8 cellular contexts compared by ENCODE assay signal in genomic region chr3:16399473-16399872, GRCh38.
DNase-seq lines count a peak whose midpoint lies in the region; ATAC-seq and TF ChIP-seq lines count a peak whose summit lies in the region.

No MANE protein-coding gene starts in this region.

- no TSS peak for BruUV-seq in Panc1 (replicated peaks; lab: Mats Ljungman, UMichigan)

- TF ChIP-seq CTCF in right atrium auricular region (IDR thresholded peaks at IDR 0.05) (no peak), Panc1 (IDR thresholded peaks at IDR 0.05) (no peak), fibroblast of pulmonary artery (IDR thresholded peaks at IDR 0.05; ENCODE audit: low read length, missing control alignments) (peak; percentile 54), gastrocnemius medialis (IDR thresholded peaks at IDR 0.05 in 4 of 5, conservative IDR thresholded peaks at IDR 0.05 in 1 of 5) (no peak)

- DNase-seq in Right ventricle myocardium inferior (ENCODE audit: missing footprints) (no peak), right atrium auricular region (ENCODE audit: low spot score) (no peak), Panc1 (ENCODE audit: low read depth, low spot score) (no peak), fibroblast of pulmonary artery (ENCODE audit: low read depth) (peak; percentile 86), gastrocnemius medialis (no peak), SIG-M5 treated with dmso at 0.1 percent for 504 hours (lab: John Stamatoyannopoulos, UW; ENCODE audit: unreplicated experiment) (no peak)

- ATAC-seq in Right ventricle myocardium inferior (peak; percentile 82), Panc1 (peak; percentile 91), gastrocnemius medialis (peak; percentile 45 to 61), GM21367 (IDR thresholded peaks at IDR 0.05; ENCODE audit: unreplicated experiment) (no peak), GM19023 (IDR thresholded peaks at IDR 0.05; ENCODE audit: unreplicated experiment) (no peak)

- H3K9me3 ChIP-seq in right atrium auricular region = no peaks in the 10 kb centered on the region
- no peaks in the 10 kb centered on the region for H3K9me3 ChIP-seq in Panc1 (ENCODE audit: control insufficient read depth, insufficient read depth, low read depth, low read length)
- H3K9me3 ChIP-seq in gastrocnemius medialis = no peaks in the 10 kb centered on the region

- in situ Hi-C loops in Panc1 (cut with HindIII; ENCODE audit: low pct_unique_long_range_greater_than_20kb, low sequenced_read_pairs) = no loop called here
- in situ Hi-C loops in gastrocnemius medialis (cut with MboI; ENCODE audit: low sequenced_read_pairs in 4 of 4) = no loop called here

- H3K4me1 ChIP-seq in right atrium auricular region (peaks cover 0 to 45% of the 10 kb centered on the region in 2 donors), Panc1 (ENCODE audit: control insufficient read depth, insufficient read depth, low read length) (0 out of 2 replicates have a peak, but pooled peaks cover 3% of the 10 kb centered on the region), gastrocnemius medialis (peaks cover 22 to 26% of the 10 kb centered on the region in 2 donors)

- H3K36me3 ChIP-seq in right atrium auricular region (no peaks in the 10 kb centered on the region), Panc1 (ENCODE audit: control insufficient read depth, insufficient read depth, low read length) (no peaks in the 10 kb centered on the region), gastrocnemius medialis (no peaks in the 10 kb centered on the region)

- POLR2A ChIA-PET in Panc1 (lab: Charles Lee) = no interaction called here

- H3K4me3 ChIP-seq in right atrium auricular region (no peak overlapping the region), Panc1 (ENCODE audit: low read depth in 2 of 2, low read length in 2 of 2) (no peak overlapping the region), fibroblast of pulmonary artery (replicated peaks; ENCODE audit: low read depth, low read length) (no peak overlapping the region), gastrocnemius medialis (no peak overlapping the region)

- H3K27ac ChIP-seq in right atrium auricular region (peak overlapping the region in 1 of 2 donors; percentile 48), Panc1 (ENCODE audit: low read length) (no peak overlapping the region), gastrocnemius medialis (peak overlapping the region; percentile 39 to 67 (median 54))

- TF ChIP-seq POLR2A in gastrocnemius medialis (IDR thresholded peaks at IDR 0.05) = no peak

- H3K27me3 ChIP-seq in right atrium auricular region (no peaks in the 10 kb centered on the region), Panc1 (ENCODE audit: control insufficient read depth, insufficient read depth, low read length) (no peaks in the 10 kb centered on the region), gastrocnemius medialis (no peaks in the 10 kb centered on the region)

- CTCF ChIA-PET in Panc1 (lab: Charles Lee) = no interaction called here

- intact Hi-C loops in Right ventricle myocardium inferior (cut with DNase I) = no loop called here
- intact Hi-C loops in Panc1 (cut with micrococcal nuclease; ENCODE audit: unreplicated experiment) = no loop called here
- intact Hi-C loops in gastrocnemius medialis (cut with DNase I; ENCODE audit: low total_unique reads) = loop anchor here (5.0 kb wide), 1 partner anchor 113 kb away; the partner anchor contains the start of gene RFTN1

Comparison
In these comparisons a context has a peak if more than half of its experiments do, and no peak if none do; other contexts are left out.
1. ATAC-seq: peak in Right ventricle myocardium inferior (single experiment), Panc1 (single experiment) and gastrocnemius medialis (2 of 2); none in GM21367 (single experiment) and GM19023 (single experiment).